In genomic region chr5:1536298-1537165, GRCh38 we compare ENCODE assay signal across 9 cellular contexts. TPM values are rescaled to one million over a fixed set of nuclear protein-coding genes. Genes with fewer than 3 reads are reported as not detected.
A peak's percentile ranks its signal among the peaks of the same experiment; 100 is the strongest.
DNase-seq lines count a peak whose midpoint lies in the region; ATAC-seq and TF ChIP-seq lines count a peak whose summit lies in the region.
"Had no signal": no experiment of that assay in that cellular context is flagged by ENCODE, and none has a peak within 500 bp of the region (broad histone marks: within the 10 kb centered on the region; RNA-seq: fewer than 3 reads in every experiment).

No MANE protein-coding gene starts in this region.

- H3K4me3 Mint-ChIP-seq in activated naive CD8-positive, alpha-beta T cell treated with anti-CD3 and anti-CD28 coated beads, Interleukin-2, amount 50 U/mL, for 24 hours = peak overlapping the region; percentile 80

- peak overlapping the region; percentile 90 for H3K27ac Mint-ChIP-seq in activated naive CD8-positive, alpha-beta T cell treated with anti-CD3 and anti-CD28 coated beads, Interleukin-2, amount 50 U/mL, for 24 hours

- no peak overlapping the region for H3K27ac ChIP-seq in SJSA1
- no peak overlapping the region for H3K27ac ChIP-seq in suprapubic skin
- H3K27ac ChIP-seq: SK-N-MC had no signal

- H3K36me3 ChIP-seq in SJSA1 (no peaks in the 10 kb centered on the region), suprapubic skin (no peaks in the 10 kb centered on the region)

- peaks cover 6% of the 10 kb centered on the region for H3K4me1 ChIP-seq in SJSA1 (replicated peaks)
- peaks cover 15% of the 10 kb centered on the region for H3K4me1 ChIP-seq in suprapubic skin

- H3K4me1 Mint-ChIP-seq in activated naive CD8-positive, alpha-beta T cell treated with anti-CD3 and anti-CD28 coated beads, Interleukin-2, amount 50 U/mL, for 24 hours = peaks cover 26% of the 10 kb centered on the region

- H3K9me3 ChIP-seq in SJSA1 (replicated peaks) (no peaks in the 10 kb centered on the region), suprapubic skin (no peaks in the 10 kb centered on the region)

- peaks cover 16% of the 10 kb centered on the region for H3K27me3 ChIP-seq in SJSA1 (replicated peaks)
- H3K27me3 ChIP-seq in suprapubic skin = no peaks in the 10 kb centered on the region

- H3K36me3 Mint-ChIP-seq in activated naive CD8-positive, alpha-beta T cell treated with anti-CD3 and anti-CD28 coated beads, Interleukin-2, amount 50 U/mL, for 24 hours (ENCODE audit: low read depth) = no peaks in the 10 kb centered on the region

- 54% methylated on average over 9 of the region's 9 CpGs for WGBS in suprapubic skin

- TF ChIP-seq POLR2A in suprapubic skin (IDR thresholded peaks at IDR 0.05) (no peak), erythroblast (IDR thresholded peaks at IDR 0.05; ENCODE audit: low read length) (no peak)

- ATAC-seq in GM18502 (IDR thresholded peaks at IDR 0.05; ENCODE audit: poor library complexity, unreplicated experiment) (peak; percentile 98), HG02870 (IDR thresholded peaks at IDR 0.05; ENCODE audit: unreplicated experiment) (peak; percentile 99)
- peak; percentile 100 for ATAC-seq in activated naive CD8-positive, alpha-beta T cell treated with anti-CD3 and anti-CD28 coated beads, Interleukin-2, amount 50 U/mL, for 24 hours

- H3K4me3 ChIP-seq in SJSA1 = peak overlapping the region; percentile 6
- peak overlapping the region; percentile 26 for H3K4me3 ChIP-seq in suprapubic skin
- H3K4me3 ChIP-seq: SK-N-MC had no signal

- DNase-seq in SJSA1 (ENCODE audit: low read depth in 1 of 2, low spot score in 2 of 2) (peak in 1 of 2 experiments; percentile 43), mucosa of gallbladder (ENCODE audit: low spot score) (peak; percentile 16), suprapubic skin (ENCODE audit: low spot score in 2 of 2) (peak in 1 of 2 donors; percentile 60), erythroblast (lab: John Stamatoyannopoulos, UW) (no peak), COLO668 (lab: John Stamatoyannopoulos, UW; ENCODE audit: unreplicated experiment) (no peak)
- DNase-seq in activated naive CD8-positive, alpha-beta T cell treated with anti-CD3 and anti-CD28 coated beads, Interleukin-2, amount 50 U/mL, for 24 hours = peak; percentile 66

- no peak for TF ChIP-seq EP300 in suprapubic skin (IDR thresholded peaks at IDR 0.05)

- H3K27me3 Mint-ChIP-seq in activated naive CD8-positive, alpha-beta T cell treated with anti-CD3 and anti-CD28 coated beads, Interleukin-2, amount 50 U/mL, for 24 hours = no peaks in the 10 kb centered on the region

- TF ChIP-seq CTCF in suprapubic skin (IDR thresholded peaks at IDR 0.05) = no peak

- H3K9me3 Mint-ChIP-seq in activated naive CD8-positive, alpha-beta T cell treated with anti-CD3 and anti-CD28 coated beads, Interleukin-2, amount 50 U/mL, for 24 hours = no peaks in the 10 kb centered on the region

RNA-seq across cellular contexts. Expression of gene LPCAT1, which starts 12.8 kb away (rescaled TPM):
- total RNA-seq in SJSA1 (2014; rRNA removed; shearing (Covaris generic)) = 22.5 and 28.2 TPM in 2 replicates
- total RNA-seq in mucosa of gallbladder = 119 TPM
- 10 to 100 TPM; 11.3 to 21.0 (median 13.8) TPM for total RNA-seq in suprapubic skin

Comparison
In these comparisons a context has a peak if more than half of its experiments do, and no peak if none do; other contexts are left out.
1. DNase-seq: peak in activated naive CD8-positive, alpha-beta T cell treated with anti-CD3 and anti-CD28 coated beads, Interleukin-2, amount 50 U/mL, for 24 hours (single experiment) and mucosa of gallbladder (single experiment); none in erythroblast (0 of 2) and COLO668 (single experiment).
2. Peak in every context shown above with its lines, with median percentiles within 50 percentile points of each other: ATAC-seq.